Comparison of ENCODE assay signal across 8 cellular contexts in genomic region chr16:67892899-67893790, GRCh38. TPM values are rescaled to one million over a fixed set of nuclear protein-coding genes. Genes with fewer than 3 reads are reported as not detected.
DNase-seq lines count a peak whose midpoint lies in the region; ATAC-seq and TF ChIP-seq lines count a peak whose summit lies in the region.

TSS of gene PSKH1 (plus strand) at chr16:67893254. CDS start at chr16:67908750, 15,496 bp downstream.

- under 1% methylated on average over 93 of the region's 93 CpGs for WGBS in liver

- peaks cover 7 to 19% (median 16%) of the 10 kb centered on the region in 4 donors for H3K4me1 ChIP-seq in liver (ENCODE audit: control insufficient read depth in 4 of 4, insufficient read depth in 4 of 4, low read length in 3 of 4)

- H3K27ac ChIP-seq in C4-2B (peak within 1 kb of the TSS; percentile 94), liver (ENCODE audit: low read depth in 1 of 2, low read length in 2 of 2) (peak within 1 kb of the TSS; percentile 91 to 93)

- DNase-seq in NCI-H82 (lab: John Stamatoyannopoulos, UW) (peak; percentile 96), dermis blood vessel endothelial cell (peak; percentile 97)
- DNase-seq in activated CD4-positive, alpha-beta T cell treated with anti-CD3 and anti-CD28 coated beads, Interleukin-2, amount 50 U/mL, for 48 hours: peak; percentile 97
- peak; percentile 95 for DNase-seq in stimulated activated CD4-positive, alpha-beta T cell treated with anti-CD3 and anti-CD28 coated beads, Interleukin-4, amount 100 ng/mL, for 1 hour

- no peaks in the 10 kb centered on the region for H3K9me3 ChIP-seq in liver (ENCODE audit: control insufficient read depth in 4 of 4, low read length in 3 of 4)

- peak within 1 kb of the TSS; percentile 85 to 93 (median 86) for H3K4me3 ChIP-seq in liver (ENCODE audit: low read depth in 1 of 3, low read length in 3 of 3)

- TF ChIP-seq CTCF in C4-2B (conservative IDR thresholded peaks at IDR 0.05) (no peak), liver (IDR thresholded peaks at IDR 0.05; ENCODE audit: low read depth, low read length, missing input control) (no peak)

- H3K27me3 ChIP-seq in liver (ENCODE audit: control insufficient read depth in 4 of 4, insufficient read depth in 4 of 4, low read length in 3 of 4): no peaks in the 10 kb centered on the region

- ATAC-seq in GM19397 (IDR thresholded peaks at IDR 0.05; ENCODE audit: unreplicated experiment) (peak; percentile 86), HG03571 (IDR thresholded peaks at IDR 0.05; ENCODE audit: unreplicated experiment) (peak; percentile 88)

- H3K9ac ChIP-seq in liver (ENCODE audit: low read depth in 1 of 2, low read length in 2 of 2): peak within 1 kb of the TSS; percentile 75 to 90

- peak; percentile 9 to 45 for TF ChIP-seq RAD21 in liver (IDR thresholded peaks at IDR 0.05)

- no peaks in the 10 kb centered on the region for H3K36me3 ChIP-seq in liver (ENCODE audit: control insufficient read depth in 4 of 4, insufficient read depth in 3 of 4, low read depth in 1 of 4, low read length in 3 of 4)

TF ChIP-seq in liver, 16 proteins besides CTCF, POLR2A, EP300 and RAD21:
- TF ChIP-seq FOXA1 (IDR thresholded peaks at IDR 0.05): no peak
- no peak for TF ChIP-seq RXRA (IDR thresholded peaks at IDR 0.05)
- peak; percentile 95 for TF ChIP-seq YY1 (IDR thresholded peaks at IDR 0.05)
- TF ChIP-seq EGR1 (IDR thresholded peaks at IDR 0.05; ENCODE audit: low read depth in 2 of 2): peak in 1 of 2 donors; percentile 27
- peak; percentile 52 for TF ChIP-seq SP1 (IDR thresholded peaks at IDR 0.05)
- TF ChIP-seq NR2F2 (IDR thresholded peaks at IDR 0.05): no peak
- TF ChIP-seq ZBTB33 (IDR thresholded peaks at IDR 0.05): peak; percentile 43
- TF ChIP-seq TAF1 (conservative IDR thresholded peaks at IDR 0.05): no peak
- peak in 1 of 2 donors; percentile 36 for TF ChIP-seq GABPA (IDR thresholded peaks at IDR 0.05 in 1 of 2, conservative IDR thresholded peaks at IDR 0.05 in 1 of 2)
- TF ChIP-seq ATF3 (IDR thresholded peaks at IDR 0.05): no peak
- peak in 1 of 2 donors; percentile 36 for TF ChIP-seq HNF4A (conservative IDR thresholded peaks at IDR 0.05)

RNA-seq across cellular contexts. Expression of gene PSKH1, which starts in this region (rescaled TPM):
- 24.7 and 30.8 TPM in 2 replicates for total RNA-seq in dermis blood vessel endothelial cell
- 10 to 100 TPM; 14.0 to 23.8 TPM for total RNA-seq in liver
- polyA plus RNA-seq in liver: 10 to 100 TPM in 1 of 2 donors, 1 to 10 TPM in 1; 8.3 to 13.7 TPM

Comparison
In these comparisons a context has a peak if more than half of its experiments do, and no peak if none do; other contexts are left out.
1. Peak in every context shown above with its lines: DNase-seq, ATAC-seq, H3K4me3 ChIP-seq and H3K27ac ChIP-seq.